Comparison of ENCODE assay signal across 19 cellular contexts in the genomic region with DNA sequence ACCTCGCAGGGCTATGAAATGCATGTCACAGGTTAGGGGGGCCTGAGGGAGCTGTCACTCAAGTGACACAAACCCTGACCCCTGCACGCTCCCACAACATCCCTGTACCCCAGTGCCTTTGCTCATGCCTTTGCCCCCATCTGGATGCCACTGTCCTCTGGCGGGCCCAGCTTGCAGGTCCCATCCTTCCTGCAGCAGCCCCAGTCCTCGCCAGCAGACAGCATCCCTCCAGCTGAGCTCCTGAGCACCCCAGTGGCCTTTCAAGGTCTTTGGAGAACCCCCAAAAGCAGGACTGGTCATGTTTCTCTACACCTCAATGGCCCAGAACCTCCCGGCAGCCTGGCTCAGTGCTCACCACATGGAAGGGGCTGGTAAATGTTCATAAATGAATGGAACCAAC.
"Had no signal": no experiment of that assay in that cellular context is flagged by ENCODE, and none has a peak within 500 bp of the region (broad histone marks: within the 10 kb centered on the region; RNA-seq: fewer than 3 reads in every experiment).

No MANE protein-coding gene starts in this region.

- H3K36me3 ChIP-seq: neural progenitor cell, pancreas, suprapubic skin, thyroid gland had no signal

- H3K9me3 ChIP-seq: pancreas, thyroid gland had no signal

- H3K9ac ChIP-seq: neural progenitor cell had no signal

- DNase-seq: cerebellar nuclear complex; dermis blood vessel endothelial cell; foreskin keratinocyte; hippocampal formation; left ventricle myocardium superior; mesenchymal stem cell; naive thymus-derived CD8-positive, alpha-beta T cell; occipital lobe; pancreas; right cardiac atrium; stimulated activated CD4-positive, alpha-beta T cell treated with anti-CD3 and anti-CD28 coated beads, Interleukin-2, amount 100 ng/mL, for 48 hours; stimulated activated naive CD4-positive, alpha-beta T cell treated with Interleukin-2 at 50 U/mL for 16 hours; thyroid gland had no signal

- H3K4me1 ChIP-seq: foreskin keratinocyte, pancreas, suprapubic skin had no signal

- H3K4me3 ChIP-seq: lung, neural progenitor cell, pancreas, smooth muscle cell, suprapubic skin, thyroid gland had no signal

- FAIRE-seq: colon, pancreas, urothelium cell line had no signal

- ATAC-seq: foreskin keratinocyte; left ventricle myocardium superior; naive thymus-derived CD8-positive, alpha-beta T cell; pancreas; right cardiac atrium had no signal

- H3K4me2 ChIP-seq: smooth muscle cell had no signal

- H3K27ac ChIP-seq: foreskin keratinocyte, pancreas, suprapubic skin, thyroid gland had no signal

- H3K27me3 ChIP-seq: foreskin keratinocyte, neural progenitor cell, pancreas, suprapubic skin, thyroid gland had no signal
